13 cellular contexts compared by ENCODE assay signal in genomic region chr16:27516360-27516759, GRCh38.
"Had no signal": no experiment of that assay in that cellular context is flagged by ENCODE, and none has a peak within 500 bp of the region (broad histone marks: within the 10 kb centered on the region; RNA-seq: fewer than 3 reads in every experiment).

No MANE protein-coding gene starts in this region.

- H3K9me3 ChIP-seq: mucosa of descending colon, suprapubic skin had no signal

- H3K9me3 Mint-ChIP-seq: activated CD4-positive, alpha-beta T cell treated with anti-CD3 and anti-CD28 coated beads, Interleukin-2, amount 10 ng/mL, durations not matched to agents 7 days and 5 days; activated naive CD4-positive, alpha-beta T cell treated with anti-CD3 and anti-CD28 coated beads, Interleukin-2, amount 10 ng/mL, durations not matched to agents 7 days and 5 days; activated naive CD8-positive, alpha-beta T cell treated with anti-CD3 and anti-CD28 coated beads, Interleukin-2, amount 50 U/mL, for 24 hours; dendritic cell treated with granulocyte-macrophage colony-stimulating factor and Interleukin-4, amounts not matched to agents 40 ng/mL and 50 ng/mL, for 4 days; naive B cell; neural progenitor cell; type B pancreatic cell had no signal

- H3K4me3 Mint-ChIP-seq: activated CD4-positive, alpha-beta T cell treated with anti-CD3 and anti-CD28 coated beads, Interleukin-2, amount 10 ng/mL, durations not matched to agents 7 days and 5 days; activated CD8-positive, alpha-beta T cell treated with anti-CD3 and anti-CD28 coated beads, Interleukin-2, amount 10 ng/mL, durations not matched to agents 7 days and 5 days; activated naive CD4-positive, alpha-beta T cell treated with anti-CD3 and anti-CD28 coated beads, Interleukin-2, amount 10 ng/mL, durations not matched to agents 7 days and 5 days; activated naive CD8-positive, alpha-beta T cell treated with anti-CD3 and anti-CD28 coated beads, Interleukin-2, amount 50 U/mL, for 24 hours; dendritic cell treated with granulocyte-macrophage colony-stimulating factor and Interleukin-4, amounts not matched to agents 40 ng/mL and 50 ng/mL, for 4 days; naive B cell; neural progenitor cell; type B pancreatic cell had no signal

- H3K4me1 ChIP-seq: neural progenitor cell, suprapubic skin had no signal

- H3K27me3 Mint-ChIP-seq: activated CD4-positive, alpha-beta T cell treated with anti-CD3 and anti-CD28 coated beads, Interleukin-2, amount 10 ng/mL, durations not matched to agents 7 days and 5 days; activated naive CD4-positive, alpha-beta T cell treated with anti-CD3 and anti-CD28 coated beads, Interleukin-2, amount 10 ng/mL, durations not matched to agents 7 days and 5 days; activated naive CD8-positive, alpha-beta T cell treated with anti-CD3 and anti-CD28 coated beads, Interleukin-2, amount 50 U/mL, for 24 hours; dendritic cell treated with granulocyte-macrophage colony-stimulating factor and Interleukin-4, amounts not matched to agents 40 ng/mL and 50 ng/mL, for 4 days; naive B cell; type B pancreatic cell had no signal

- H3K27me3 ChIP-seq: neural progenitor cell, suprapubic skin had no signal

- H3K36me3 ChIP-seq: neural progenitor cell had no signal

- H3K9ac ChIP-seq: neural progenitor cell had no signal

- H3K4me1 Mint-ChIP-seq: activated CD4-positive, alpha-beta T cell treated with anti-CD3 and anti-CD28 coated beads, Interleukin-2, amount 10 ng/mL, durations not matched to agents 7 days and 5 days; activated naive CD4-positive, alpha-beta T cell treated with anti-CD3 and anti-CD28 coated beads, Interleukin-2, amount 10 ng/mL, durations not matched to agents 7 days and 5 days; activated naive CD8-positive, alpha-beta T cell treated with anti-CD3 and anti-CD28 coated beads, Interleukin-2, amount 50 U/mL, for 24 hours had no signal

- H2AFZ ChIP-seq: neural progenitor cell had no signal

- DNase-seq: activated effector memory CD4-positive, alpha-beta T cell treated with Interleukin-2 at 50 U/mL for 16 hours; effector memory CD4-positive, alpha-beta T cell; naive B cell; stimulated activated naive CD4-positive, alpha-beta T cell treated with Interleukin-2 at 50 U/mL for 16 hours had no signal

- H3K4me2 ChIP-seq: neural progenitor cell had no signal

- H3K27ac ChIP-seq: neural progenitor cell, suprapubic skin had no signal

- H3K4me3 ChIP-seq: mucosa of descending colon, neural progenitor cell, suprapubic skin had no signal

- H3K27ac Mint-ChIP-seq: activated CD4-positive, alpha-beta T cell treated with anti-CD3 and anti-CD28 coated beads, Interleukin-2, amount 10 ng/mL, durations not matched to agents 7 days and 5 days; activated CD8-positive, alpha-beta T cell treated with anti-CD3 and anti-CD28 coated beads, Interleukin-2, amount 10 ng/mL, durations not matched to agents 7 days and 5 days; activated naive CD4-positive, alpha-beta T cell treated with anti-CD3 and anti-CD28 coated beads, Interleukin-2, amount 10 ng/mL, durations not matched to agents 7 days and 5 days; activated naive CD8-positive, alpha-beta T cell treated with anti-CD3 and anti-CD28 coated beads, Interleukin-2, amount 50 U/mL, for 24 hours; dendritic cell treated with granulocyte-macrophage colony-stimulating factor and Interleukin-4, amounts not matched to agents 40 ng/mL and 50 ng/mL, for 4 days; type B pancreatic cell had no signal
